1 cellular context compared by ENCODE assay signal in the genomic region with DNA sequence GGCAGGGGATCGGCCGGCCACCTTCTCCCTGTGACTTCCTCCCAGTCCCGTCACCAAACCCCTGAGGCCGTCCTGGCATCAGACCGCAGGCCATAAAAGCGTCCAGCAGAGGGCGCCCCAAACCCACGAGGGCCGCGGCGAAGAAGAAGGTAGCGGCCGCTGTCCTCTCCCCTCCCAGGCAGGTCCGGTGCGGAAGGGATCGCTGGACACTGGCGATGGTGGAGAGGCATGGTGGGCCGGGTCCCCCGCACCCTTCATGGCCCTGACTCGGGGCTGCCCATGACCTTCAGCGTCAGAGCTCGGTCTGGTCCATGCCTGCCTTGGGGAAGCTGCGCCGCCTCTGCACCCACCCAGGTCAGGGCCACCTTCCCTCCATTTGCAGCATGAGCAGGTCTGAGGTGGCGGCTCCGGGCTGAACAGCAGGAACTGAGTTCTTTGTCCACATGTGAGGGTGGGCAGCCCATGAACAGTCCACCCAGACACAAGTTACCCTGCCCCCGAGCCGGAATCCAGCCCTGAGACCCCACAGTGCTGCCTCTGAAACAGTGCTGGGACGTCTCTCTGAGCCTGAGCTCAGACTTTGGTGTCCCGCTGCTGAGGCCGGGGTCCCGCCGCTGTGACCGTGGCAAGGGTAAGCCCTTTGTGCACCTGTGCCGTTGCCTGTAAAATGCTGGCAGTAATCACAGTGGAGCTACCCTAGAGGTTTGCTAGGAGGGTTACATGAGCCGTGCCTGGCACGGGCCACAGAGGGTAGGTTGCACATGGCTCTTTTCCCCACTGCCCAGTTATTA.
TF ChIP-seq lines count a peak whose summit lies in the region.

No MANE protein-coding gene starts in this region.

TF ChIP-seq in HepG2, 621 proteins besides CTCF, POLR2A, EP300 and RAD21 (continued from another document and continues in another):
- TF ChIP-seq, protein P1, sequence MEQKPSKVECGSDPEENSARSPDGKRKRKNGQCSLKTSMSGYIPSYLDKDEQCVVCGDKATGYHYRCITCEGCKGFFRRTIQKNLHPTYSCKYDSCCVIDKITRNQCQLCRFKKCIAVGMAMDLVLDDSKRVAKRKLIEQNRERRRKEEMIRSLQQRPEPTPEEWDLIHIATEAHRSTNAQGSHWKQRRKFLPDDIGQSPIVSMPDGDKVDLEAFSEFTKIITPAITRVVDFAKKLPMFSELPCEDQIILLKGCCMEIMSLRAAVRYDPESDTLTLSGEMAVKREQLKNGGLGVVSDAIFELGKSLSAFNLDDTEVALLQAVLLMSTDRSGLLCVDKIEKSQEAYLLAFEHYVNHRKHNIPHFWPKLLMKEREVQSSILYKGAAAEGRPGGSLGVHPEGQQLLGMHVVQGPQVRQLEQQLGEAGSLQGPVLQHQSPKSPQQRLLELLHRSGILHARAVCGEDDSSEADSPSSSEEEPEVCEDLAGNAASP (CRISPR knock-in tag; IDR thresholded peaks at IDR 0.05; ENCODE audit: borderline replicate concordance) = peak; percentile 78
- TF ChIP-seq ZNF432 (CRISPR knock-in tag; IDR thresholded peaks at IDR 0.05; ENCODE audit: borderline replicate concordance) (no peak), ZNF75D (CRISPR knock-in tag; IDR thresholded peaks at IDR 0.05; ENCODE audit: borderline replicate concordance) (no peak), ZNF367 (CRISPR knock-in tag; IDR thresholded peaks at IDR 0.05; ENCODE audit: borderline replicate concordance) (no peak), ZNF317 (CRISPR knock-in tag; IDR thresholded peaks at IDR 0.05) (peak; percentile 48; the same call in 1 of the 2 replicates), JDP2 (CRISPR knock-in tag; IDR thresholded peaks at IDR 0.05; ENCODE audit: borderline replicate concordance) (no peak), ELF1 (CRISPR knock-in tag; IDR thresholded peaks at IDR 0.05) (peak; percentile 48; the same call in 1 of the 2 replicates), ZNF737 (CRISPR knock-in tag; IDR thresholded peaks at IDR 0.05; ENCODE audit: borderline replicate concordance) (no peak), RAD51 (IDR thresholded peaks at IDR 0.05; ENCODE audit: borderline replicate concordance) (no peak), DPF2 (CRISPR knock-in tag; IDR thresholded peaks at IDR 0.05; ENCODE audit: borderline replicate concordance, low read depth) (no peak; the same call in 1 of the 2 replicates), ZNF660 (CRISPR knock-in tag; IDR thresholded peaks at IDR 0.05; ENCODE audit: borderline replicate concordance, low read depth) (no peak), PRMT3 (CRISPR knock-in tag; IDR thresholded peaks at IDR 0.05; ENCODE audit: borderline replicate concordance, low read depth) (no peak), ZNF749 (CRISPR knock-in tag; IDR thresholded peaks at IDR 0.05; ENCODE audit: borderline replicate concordance) (no peak; the same call in 1 of the 2 replicates), ZNF354B (CRISPR knock-in tag; IDR thresholded peaks at IDR 0.05) (no peak), GABPA (IDR thresholded peaks at IDR 0.05; ENCODE audit: low read depth, low read length) (no peak), GABPA (CRISPR knock-in tag; IDR thresholded peaks at IDR 0.05; ENCODE audit: low read depth) (no peak), SRSF4 (IDR thresholded peaks at IDR 0.05; ENCODE audit: low read depth, low read length, poor library complexity, severe bottlenecking) (no peak), MBD4 (IDR thresholded peaks at IDR 0.05; ENCODE audit: borderline replicate concordance, low read length) (no peak), ZNF430 (CRISPR knock-in tag; IDR thresholded peaks at IDR 0.05) (no peak), MIXL1 (CRISPR knock-in tag; IDR thresholded peaks at IDR 0.05) (0 out of 2 replicates have a peak, but pooled peaks have one; percentile 20), PTBP1 (IDR thresholded peaks at IDR 0.05; ENCODE audit: low read depth, low read length, poor library complexity, severe bottlenecking) (peak; percentile 68), XBP1 (CRISPR knock-in tag; IDR thresholded peaks at IDR 0.05) (0 out of 2 replicates have a peak, but pooled peaks have one; percentile 19), MEIS1 (CRISPR knock-in tag; IDR thresholded peaks at IDR 0.05; ENCODE audit: borderline replicate concordance) (peak; percentile 75; the same call in 1 of the 2 replicates), ZMYM4 (CRISPR knock-in tag; IDR thresholded peaks at IDR 0.05) (0 out of 2 replicates have a peak, but pooled peaks have one; percentile 66), TEAD3 (CRISPR knock-in tag; optimal IDR thresholded peaks at IDR 0.05; ENCODE audit: borderline replicate concordance) (no peak), NFKBIZ (CRISPR knock-in tag; IDR thresholded peaks at IDR 0.05) (no peak), ZNF282 (IDR thresholded peaks at IDR 0.05; ENCODE audit: partially characterized antibody) (no peak), GATA4 (IDR thresholded peaks at IDR 0.05; ENCODE audit: borderline replicate concordance, low read depth) (no peak), FOSL1 (CRISPR knock-in tag; IDR thresholded peaks at IDR 0.05; ENCODE audit: borderline replicate concordance) (no peak), PAX8 (CRISPR knock-in tag; IDR thresholded peaks at IDR 0.05; ENCODE audit: borderline replicate concordance) (peak; percentile 92; the same call in 1 of the 2 replicates), ZNF768 (CRISPR knock-in tag; IDR thresholded peaks at IDR 0.05) (peak; percentile 60; the same call in 1 of the 2 replicates), ZNF496 (CRISPR knock-in tag; IDR thresholded peaks at IDR 0.05; ENCODE audit: insufficient replicate concordance) (no peak), ZNF296 (CRISPR knock-in tag; conservative IDR thresholded peaks at IDR 0.05) (0 out of 2 replicates have a peak, but pooled peaks have one; percentile 83), NFE2L1 (CRISPR knock-in tag; IDR thresholded peaks at IDR 0.05; ENCODE audit: borderline replicate concordance) (0 out of 2 replicates have a peak, but pooled peaks have one; percentile 13), SALL1 (CRISPR knock-in tag; IDR thresholded peaks at IDR 0.05) (peak; percentile 88; the same call in 1 of the 2 replicates), YEATS4 (CRISPR knock-in tag; IDR thresholded peaks at IDR 0.05; ENCODE audit: borderline replicate concordance) (peak; percentile 61), ZNF83 (CRISPR knock-in tag; IDR thresholded peaks at IDR 0.05; ENCODE audit: borderline replicate concordance) (peak; percentile 31; the same call in 1 of the 2 replicates)
- TF ChIP-seq, protein P2, sequence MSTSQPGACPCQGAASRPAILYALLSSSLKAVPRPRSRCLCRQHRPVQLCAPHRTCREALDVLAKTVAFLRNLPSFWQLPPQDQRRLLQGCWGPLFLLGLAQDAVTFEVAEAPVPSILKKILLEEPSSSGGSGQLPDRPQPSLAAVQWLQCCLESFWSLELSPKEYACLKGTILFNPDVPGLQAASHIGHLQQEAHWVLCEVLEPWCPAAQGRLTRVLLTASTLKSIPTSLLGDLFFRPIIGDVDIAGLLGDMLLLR (CRISPR knock-in tag; IDR thresholded peaks at IDR 0.05) = peak; percentile 67
- TF ChIP-seq, protein P3, sequence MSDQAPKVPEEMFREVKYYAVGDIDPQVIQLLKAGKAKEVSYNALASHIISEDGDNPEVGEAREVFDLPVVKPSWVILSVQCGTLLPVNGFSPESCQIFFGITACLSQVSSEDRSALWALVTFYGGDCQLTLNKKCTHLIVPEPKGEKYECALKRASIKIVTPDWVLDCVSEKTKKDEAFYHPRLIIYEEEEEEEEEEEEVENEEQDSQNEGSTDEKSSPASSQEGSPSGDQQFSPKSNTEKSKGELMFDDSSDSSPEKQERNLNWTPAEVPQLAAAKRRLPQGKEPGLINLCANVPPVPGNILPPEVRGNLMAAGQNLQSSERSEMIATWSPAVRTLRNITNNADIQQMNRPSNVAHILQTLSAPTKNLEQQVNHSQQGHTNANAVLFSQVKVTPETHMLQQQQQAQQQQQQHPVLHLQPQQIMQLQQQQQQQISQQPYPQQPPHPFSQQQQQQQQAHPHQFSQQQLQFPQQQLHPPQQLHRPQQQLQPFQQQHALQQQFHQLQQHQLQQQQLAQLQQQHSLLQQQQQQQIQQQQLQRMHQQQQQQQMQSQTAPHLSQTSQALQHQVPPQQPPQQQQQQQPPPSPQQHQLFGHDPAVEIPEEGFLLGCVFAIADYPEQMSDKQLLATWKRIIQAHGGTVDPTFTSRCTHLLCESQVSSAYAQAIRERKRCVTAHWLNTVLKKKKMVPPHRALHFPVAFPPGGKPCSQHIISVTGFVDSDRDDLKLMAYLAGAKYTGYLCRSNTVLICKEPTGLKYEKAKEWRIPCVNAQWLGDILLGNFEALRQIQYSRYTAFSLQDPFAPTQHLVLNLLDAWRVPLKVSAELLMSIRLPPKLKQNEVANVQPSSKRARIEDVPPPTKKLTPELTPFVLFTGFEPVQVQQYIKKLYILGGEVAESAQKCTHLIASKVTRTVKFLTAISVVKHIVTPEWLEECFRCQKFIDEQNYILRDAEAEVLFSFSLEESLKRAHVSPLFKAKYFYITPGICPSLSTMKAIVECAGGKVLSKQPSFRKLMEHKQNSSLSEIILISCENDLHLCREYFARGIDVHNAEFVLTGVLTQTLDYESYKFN (CRISPR knock-in tag; conservative IDR thresholded peaks at IDR 0.05) = 0 out of 2 replicates have a peak, but pooled peaks have one; percentile 20
- TF ChIP-seq, protein P4, sequence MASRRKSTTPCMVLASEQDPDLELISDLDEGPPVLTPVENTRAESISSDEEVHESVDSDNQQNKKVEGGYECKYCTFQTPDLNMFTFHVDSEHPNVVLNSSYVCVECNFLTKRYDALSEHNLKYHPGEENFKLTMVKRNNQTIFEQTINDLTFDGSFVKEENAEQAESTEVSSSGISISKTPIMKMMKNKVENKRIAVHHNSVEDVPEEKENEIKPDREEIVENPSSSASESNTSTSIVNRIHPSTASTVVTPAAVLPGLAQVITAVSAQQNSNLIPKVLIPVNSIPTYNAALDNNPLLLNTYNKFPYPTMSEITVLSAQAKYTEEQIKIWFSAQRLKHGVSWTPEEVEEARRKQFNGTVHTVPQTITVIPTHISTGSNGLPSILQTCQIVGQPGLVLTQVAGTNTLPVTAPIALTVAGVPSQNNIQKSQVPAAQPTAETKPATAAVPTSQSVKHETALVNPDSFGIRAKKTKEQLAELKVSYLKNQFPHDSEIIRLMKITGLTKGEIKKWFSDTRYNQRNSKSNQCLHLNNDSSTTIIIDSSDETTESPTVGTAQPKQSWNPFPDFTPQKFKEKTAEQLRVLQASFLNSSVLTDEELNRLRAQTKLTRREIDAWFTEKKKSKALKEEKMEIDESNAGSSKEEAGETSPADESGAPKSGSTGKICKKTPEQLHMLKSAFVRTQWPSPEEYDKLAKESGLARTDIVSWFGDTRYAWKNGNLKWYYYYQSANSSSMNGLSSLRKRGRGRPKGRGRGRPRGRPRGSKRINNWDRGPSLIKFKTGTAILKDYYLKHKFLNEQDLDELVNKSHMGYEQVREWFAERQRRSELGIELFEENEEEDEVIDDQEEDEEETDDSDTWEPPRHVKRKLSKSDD (CRISPR knock-in tag; IDR thresholded peaks at IDR 0.05; ENCODE audit: low read depth) = 0 out of 2 replicates have a peak, but pooled peaks have one; percentile 23
- TF ChIP-seq, protein P5, sequence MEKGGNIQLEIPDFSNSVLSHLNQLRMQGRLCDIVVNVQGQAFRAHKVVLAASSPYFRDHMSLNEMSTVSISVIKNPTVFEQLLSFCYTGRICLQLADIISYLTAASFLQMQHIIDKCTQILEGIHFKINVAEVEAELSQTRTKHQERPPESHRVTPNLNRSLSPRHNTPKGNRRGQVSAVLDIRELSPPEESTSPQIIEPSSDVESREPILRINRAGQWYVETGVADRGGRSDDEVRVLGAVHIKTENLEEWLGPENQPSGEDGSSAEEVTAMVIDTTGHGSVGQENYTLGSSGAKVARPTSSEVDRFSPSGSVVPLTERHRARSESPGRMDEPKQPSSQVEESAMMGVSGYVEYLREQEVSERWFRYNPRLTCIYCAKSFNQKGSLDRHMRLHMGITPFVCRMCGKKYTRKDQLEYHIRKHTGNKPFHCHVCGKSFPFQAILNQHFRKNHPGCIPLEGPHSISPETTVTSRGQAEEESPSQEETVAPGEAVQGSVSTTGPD (CRISPR knock-in tag; IDR thresholded peaks at IDR 0.05) = no peak
- TF ChIP-seq, protein P6, sequence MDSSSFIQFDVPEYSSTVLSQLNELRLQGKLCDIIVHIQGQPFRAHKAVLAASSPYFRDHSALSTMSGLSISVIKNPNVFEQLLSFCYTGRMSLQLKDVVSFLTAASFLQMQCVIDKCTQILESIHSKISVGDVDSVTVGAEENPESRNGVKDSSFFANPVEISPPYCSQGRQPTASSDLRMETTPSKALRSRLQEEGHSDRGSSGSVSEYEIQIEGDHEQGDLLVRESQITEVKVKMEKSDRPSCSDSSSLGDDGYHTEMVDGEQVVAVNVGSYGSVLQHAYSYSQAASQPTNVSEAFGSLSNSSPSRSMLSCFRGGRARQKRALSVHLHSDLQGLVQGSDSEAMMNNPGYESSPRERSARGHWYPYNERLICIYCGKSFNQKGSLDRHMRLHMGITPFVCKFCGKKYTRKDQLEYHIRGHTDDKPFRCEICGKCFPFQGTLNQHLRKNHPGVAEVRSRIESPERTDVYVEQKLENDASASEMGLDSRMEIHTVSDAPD (CRISPR knock-in tag; IDR thresholded peaks at IDR 0.05) = no peak
- TF ChIP-seq, protein P7, sequence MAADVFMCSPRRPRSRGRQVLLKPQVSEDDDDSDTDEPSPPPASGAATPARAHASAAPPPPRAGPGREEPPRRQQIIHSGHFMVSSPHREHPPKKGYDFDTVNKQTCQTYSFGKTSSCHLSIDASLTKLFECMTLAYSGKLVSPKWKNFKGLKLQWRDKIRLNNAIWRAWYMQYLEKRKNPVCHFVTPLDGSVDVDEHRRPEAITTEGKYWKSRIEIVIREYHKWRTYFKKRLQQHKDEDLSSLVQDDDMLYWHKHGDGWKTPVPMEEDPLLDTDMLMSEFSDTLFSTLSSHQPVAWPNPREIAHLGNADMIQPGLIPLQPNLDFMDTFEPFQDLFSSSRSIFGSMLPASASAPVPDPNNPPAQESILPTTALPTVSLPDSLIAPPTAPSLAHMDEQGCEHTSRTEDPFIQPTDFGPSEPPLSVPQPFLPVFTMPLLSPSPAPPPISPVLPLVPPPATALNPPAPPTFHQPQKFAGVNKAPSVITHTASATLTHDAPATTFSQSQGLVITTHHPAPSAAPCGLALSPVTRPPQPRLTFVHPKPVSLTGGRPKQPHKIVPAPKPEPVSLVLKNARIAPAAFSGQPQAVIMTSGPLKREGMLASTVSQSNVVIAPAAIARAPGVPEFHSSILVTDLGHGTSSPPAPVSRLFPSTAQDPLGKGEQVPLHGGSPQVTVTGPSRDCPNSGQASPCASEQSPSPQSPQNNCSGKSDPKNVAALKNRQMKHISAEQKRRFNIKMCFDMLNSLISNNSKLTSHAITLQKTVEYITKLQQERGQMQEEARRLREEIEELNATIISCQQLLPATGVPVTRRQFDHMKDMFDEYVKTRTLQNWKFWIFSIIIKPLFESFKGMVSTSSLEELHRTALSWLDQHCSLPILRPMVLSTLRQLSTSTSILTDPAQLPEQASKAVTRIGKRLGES (CRISPR knock-in tag; IDR thresholded peaks at IDR 0.05; ENCODE audit: borderline replicate concordance) = no peak
- TF ChIP-seq, protein P8, sequence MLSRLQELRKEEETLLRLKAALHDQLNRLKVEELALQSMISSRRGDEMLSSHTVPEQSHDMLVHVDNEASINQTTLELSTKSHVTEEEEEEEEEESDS (CRISPR knock-in tag; IDR thresholded peaks at IDR 0.05; ENCODE audit: borderline replicate concordance) = no peak
